Comparison of ENCODE assay signal across 1 cellular context in the genomic region with DNA sequence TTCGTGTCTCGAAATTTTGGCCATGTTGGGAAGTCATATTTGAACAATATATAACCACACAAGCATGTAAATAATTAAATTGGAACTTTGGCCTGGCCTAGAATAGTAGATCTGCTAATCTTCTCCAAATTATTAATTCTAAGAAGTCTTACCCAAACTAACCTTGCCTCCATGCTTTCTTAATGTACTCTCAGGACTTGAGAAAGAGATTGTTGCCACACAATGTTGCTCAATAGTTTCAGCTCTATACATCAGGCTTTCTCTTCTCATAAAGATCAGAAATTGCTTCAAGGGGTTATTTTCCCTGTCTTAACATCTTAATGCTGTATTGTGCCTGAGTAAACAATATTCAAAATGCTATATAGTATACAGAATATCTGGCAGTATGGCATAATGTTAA.
TF ChIP-seq lines count a peak whose summit lies in the region.

No MANE protein-coding gene starts in this region.

TF ChIP-seq in IMR-90, 13 proteins besides CTCF, POLR2A, EP300 and RAD21 (continued from another document):
- TF ChIP-seq, protein P1, sequence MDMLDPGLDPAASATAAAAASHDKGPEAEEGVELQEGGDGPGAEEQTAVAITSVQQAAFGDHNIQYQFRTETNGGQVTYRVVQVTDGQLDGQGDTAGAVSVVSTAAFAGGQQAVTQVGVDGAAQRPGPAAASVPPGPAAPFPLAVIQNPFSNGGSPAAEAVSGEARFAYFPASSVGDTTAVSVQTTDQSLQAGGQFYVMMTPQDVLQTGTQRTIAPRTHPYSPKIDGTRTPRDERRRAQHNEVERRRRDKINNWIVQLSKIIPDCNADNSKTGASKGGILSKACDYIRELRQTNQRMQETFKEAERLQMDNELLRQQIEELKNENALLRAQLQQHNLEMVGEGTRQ (IDR thresholded peaks at IDR 0.05; ENCODE audit: low read depth, low read length): no peak
- TF ChIP-seq MAZ (IDR thresholded peaks at IDR 0.05; ENCODE audit: borderline replicate concordance, low read depth, low read length) (no peak), BHLHE40 (IDR thresholded peaks at IDR 0.05; ENCODE audit: low read depth, low read length) (no peak)
- TF ChIP-seq, protein P2, sequence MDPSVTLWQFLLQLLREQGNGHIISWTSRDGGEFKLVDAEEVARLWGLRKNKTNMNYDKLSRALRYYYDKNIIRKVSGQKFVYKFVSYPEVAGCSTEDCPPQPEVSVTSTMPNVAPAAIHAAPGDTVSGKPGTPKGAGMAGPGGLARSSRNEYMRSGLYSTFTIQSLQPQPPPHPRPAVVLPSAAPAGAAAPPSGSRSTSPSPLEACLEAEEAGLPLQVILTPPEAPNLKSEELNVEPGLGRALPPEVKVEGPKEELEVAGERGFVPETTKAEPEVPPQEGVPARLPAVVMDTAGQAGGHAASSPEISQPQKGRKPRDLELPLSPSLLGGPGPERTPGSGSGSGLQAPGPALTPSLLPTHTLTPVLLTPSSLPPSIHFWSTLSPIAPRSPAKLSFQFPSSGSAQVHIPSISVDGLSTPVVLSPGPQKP (IDR thresholded peaks at IDR 0.05; ENCODE audit: borderline replicate concordance, low read depth, low read length): no peak
